Comparison of ENCODE assay signal across 13 cellular contexts in the genomic region with DNA sequence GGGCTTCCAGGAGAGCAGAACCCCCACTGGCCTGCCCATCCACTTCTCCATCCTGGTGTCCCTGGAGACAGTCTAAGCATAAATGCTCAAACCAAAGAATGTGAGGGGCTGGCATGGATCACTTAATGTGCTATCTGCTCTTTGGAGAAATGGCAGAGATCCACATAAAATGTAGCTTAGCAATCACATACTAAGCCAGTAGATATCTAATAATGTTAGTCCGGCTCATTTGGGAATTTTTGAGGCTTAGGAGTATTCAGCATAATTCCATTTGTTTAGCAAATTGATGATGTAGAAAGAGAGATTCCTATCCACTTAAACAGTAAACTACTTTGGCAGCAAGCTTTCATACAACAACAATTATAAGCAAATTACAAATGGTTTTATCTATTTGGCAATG.
DNase-seq lines count a peak whose midpoint lies in the region; ATAC-seq and TF ChIP-seq lines count a peak whose summit lies in the region.
"Had no signal": no experiment of that assay in that cellular context is flagged by ENCODE, and none has a peak within 500 bp of the region (broad histone marks: within the 10 kb centered on the region; RNA-seq: fewer than 3 reads in every experiment).

No MANE protein-coding gene starts in this region.

- intact Hi-C loops in IMR-90 (cut with micrococcal nuclease), result loop anchor here (2.0 to 5.0 kb wide), 3 partner anchors 56 to 201 kb away; a partner anchor contains a TSS
- intact Hi-C loops in dorsolateral prefrontal cortex (cut with DNase I), result no loop called here
- intact Hi-C loops in lower lobe of right lung (cut with DNase I), result no loop called here

- in situ Hi-C loops in IMR-90 (cut with MboI; ENCODE audit: low sequenced_read_pairs), result loop anchor here (5.0 kb wide), 1 partner anchor 89 kb away; a partner anchor contains a TSS

- TF ChIP-seq POLR2A in IMR-90 (IDR thresholded peaks at IDR 0.05; ENCODE audit: low read depth, low read length), result no peak

- H3K9ac ChIP-seq in IMR-90 (ENCODE audit: low read depth, low read length), result no peak overlapping the region

- H4K91ac ChIP-seq in IMR-90 (ENCODE audit: insufficient read depth, low read depth, low read length), result peak overlapping the region; percentile 80

- ATAC-seq in IMR-90 (ENCODE audit: low read depth) (peak; percentile 66), lower lobe of right lung (no peak), thoracic aorta (ENCODE audit: insufficient number of reproducible peaks, low FRiP score, low read depth) (no peak), HG02798 (IDR thresholded peaks at IDR 0.05; ENCODE audit: poor library complexity, unreplicated experiment) (no peak), HG03469 (IDR thresholded peaks at IDR 0.05; ENCODE audit: unreplicated experiment) (no peak)

- H3K56ac ChIP-seq in IMR-90 (ENCODE audit: extremely low read depth, insufficient read depth, low read length), result no peak overlapping the region

- peak overlapping the region; percentile 78 for H2AK9ac ChIP-seq in IMR-90 (replicated peaks; ENCODE audit: low read depth, low read length, poor library complexity)

- H3K4me1 ChIP-seq in IMR-90 (ENCODE audit: control insufficient read depth, insufficient read depth, low read length), result peaks cover 21% of the 10 kb centered on the region
- H3K4me1 ChIP-seq in lower lobe of right lung, result no peaks in the 10 kb centered on the region
- peaks cover 13 to 55% of the 10 kb centered on the region in 2 donors for H3K4me1 ChIP-seq in thoracic aorta (ENCODE audit: control insufficient read depth in 1 of 2, low read depth in 2 of 2)
- H3K4me1 ChIP-seq: prostate gland had no signal

- H3K4me3 ChIP-seq in IMR-90 (ENCODE audit: insufficient read depth, low read depth, low read length) (no peak overlapping the region), dorsolateral prefrontal cortex (no peak overlapping the region), lower lobe of right lung (no peak overlapping the region), thoracic aorta (no peak overlapping the region)
- H3K4me3 ChIP-seq: prostate gland had no signal

- peak overlapping the region; percentile 72 for H3K14ac ChIP-seq in IMR-90 (replicated peaks; ENCODE audit: low read depth, low read length)

- no peak for TF ChIP-seq RAD21 in IMR-90 (IDR thresholded peaks at IDR 0.05; ENCODE audit: low read length)

- peak overlapping the region; percentile 14 to 63; a peak in 3 of 4 replicates for H4K8ac ChIP-seq in IMR-90 (ENCODE audit: low read depth in 2 of 2, low read length in 2 of 2)

- no TSS peak for BruUV-seq in IMR-90 (replicated peaks; lab: Mats Ljungman, UMichigan)

- peak overlapping the region; percentile 60 for H3K4me2 ChIP-seq in IMR-90 (ENCODE audit: low read depth, low read length)

- H3K79me1 ChIP-seq in IMR-90 (ENCODE audit: low read depth in 1 of 2, low read length in 2 of 2), result peaks cover 0 to 5% of the 10 kb centered on the region in 2 experiments; a peak in 1 of 4 replicates

- H3K18ac ChIP-seq in IMR-90 (ENCODE audit: low read depth, low read length), result peak overlapping the region; percentile 29

- H3K23ac ChIP-seq in IMR-90 (ENCODE audit: low read depth, low read length), result peak overlapping the region; percentile 59

- H3K36me3 ChIP-seq in IMR-90 (ENCODE audit: control insufficient read depth, insufficient read depth, low read length), result no peaks in the 10 kb centered on the region
- no peaks in the 10 kb centered on the region for H3K36me3 ChIP-seq in lower lobe of right lung
- no peaks in the 10 kb centered on the region for H3K36me3 ChIP-seq in thoracic aorta
- H3K36me3 ChIP-seq: prostate gland had no signal

- peak overlapping the region; percentile 51 for H2AK5ac ChIP-seq in IMR-90 (ENCODE audit: low read depth, low read length)

- peak overlapping the region; percentile 84 for H2BK5ac ChIP-seq in IMR-90 (ENCODE audit: low read depth, low read length, poor library complexity, severe bottlenecking)

- DNase-seq in IMR-90 (peak; percentile 82), dorsolateral prefrontal cortex (no peak), lower lobe of right lung (no peak), thoracic aorta (ENCODE audit: low spot score) (no peak), cortex of kidney (lab: John Stamatoyannopoulos, UW) (no peak), activated gamma-delta T cell treated with Interleukin-2 at 50 U/mL for 16 hours (no peak)
- DNase-seq: activated CD8-positive, alpha-beta memory T cell treated with anti-CD3 and anti-CD28 coated beads, Interleukin-2, amount 50 U/mL, for 48 hours; GF-D8; MM.1S; stimulated activated naive CD4-positive, alpha-beta T cell treated with Interleukin-2 at 50 U/mL for 16 hours had no signal

- CTCF ChIA-PET in IMR-90 (lab: Yijun Ruan, JAX), result interaction anchor here (1.2 to 2.4 kb wide), 2 partner anchors 58 to 61 kb away, joined by 3 to 7 read pairs; no protein-coding TSS in a partner anchor

- peak overlapping the region; percentile 1 for H4K5ac ChIP-seq in IMR-90 (ENCODE audit: low read depth, low read length)

- peak overlapping the region; percentile 79 for H2BK20ac ChIP-seq in IMR-90 (ENCODE audit: low read depth, low read length)

- POLR2A ChIA-PET in IMR-90 (lab: Charles Lee; ENCODE audit: unreplicated experiment), result no interaction called here

- peaks cover 3% of the 10 kb centered on the region; the same call in 1 of the 2 replicates for H4K20me1 ChIP-seq in IMR-90 (ENCODE audit: insufficient read depth, low read length)

- peak overlapping the region; percentile 75 for H2AFZ ChIP-seq in IMR-90 (replicated peaks; ENCODE audit: low read length, poor library complexity)

- no peaks in the 10 kb centered on the region for H3K9me3 ChIP-seq in IMR-90 (ENCODE audit: control insufficient read depth, insufficient read depth, low read length)
- H3K9me3 ChIP-seq in lower lobe of right lung, result no peaks in the 10 kb centered on the region
- H3K9me3 ChIP-seq in thoracic aorta, result no peaks in the 10 kb centered on the region
- H3K9me3 ChIP-seq: prostate gland had no signal

- peaks cover 14% of the 10 kb centered on the region for H3K9me1 ChIP-seq in IMR-90 (ENCODE audit: insufficient read depth, low read length)

- peak overlapping the region; percentile 35; the same call in 1 of the 3 replicates for H2BK15ac ChIP-seq in IMR-90 (ENCODE audit: low read depth, low read length)

- H3K27me3 ChIP-seq in IMR-90 (ENCODE audit: control insufficient read depth, insufficient read depth, low read length) (no peaks in the 10 kb centered on the region), dorsolateral prefrontal cortex (peaks cover 0 to 9% (median 0%) of the 10 kb centered on the region in 45 donors), lower lobe of right lung (ENCODE audit: low read depth) (no peaks in the 10 kb centered on the region), thoracic aorta (replicated peaks; ENCODE audit: insufficient read depth) (no peaks in the 10 kb centered on the region)

- H2BK120ac ChIP-seq in IMR-90 (ENCODE audit: low read depth, low read length), result peak overlapping the region; percentile 83

- H3K27ac ChIP-seq in IMR-90 (ENCODE audit: insufficient read depth, low read length) (peak overlapping the region; percentile 89), dorsolateral prefrontal cortex (peak overlapping the region in 39 of 59 donors; percentile 2 to 84 (median 53)), lower lobe of right lung (peak overlapping the region; percentile 21), thoracic aorta (peak overlapping the region; percentile 89)
- H3K27ac ChIP-seq: prostate gland had no signal

- H3K4ac ChIP-seq in IMR-90 (ENCODE audit: low read depth, low read length), result peak overlapping the region; percentile 81

- no CpG with 5 or more reads among the region's 1 CpG for WGBS in IMR-90 (ENCODE audit: extremely low coverage in 2 of 2, insufficient read length in 1 of 2), 2 experiments

- dilution Hi-C loops in IMR-90 (cut with HindIII; ENCODE audit: low sequenced_read_pairs, unreplicated experiment), result no loop called here

- TF ChIP-seq CTCF in IMR-90 (conservative IDR thresholded peaks at IDR 0.05; ENCODE audit: low read depth, low read length) (no peak), dorsolateral prefrontal cortex (IDR thresholded peaks at IDR 0.05 in 54 of 56, conservative IDR thresholded peaks at IDR 0.05 in 2 of 56; ENCODE audit: low read depth in 1 of 56, partially characterized antibody in 56 of 56) (no peak), lower lobe of right lung (IDR thresholded peaks at IDR 0.05) (no peak), thoracic aorta (IDR thresholded peaks at IDR 0.05) (no peak)

TF ChIP-seq in IMR-90, 13 proteins besides CTCF, POLR2A, EP300 and RAD21:
- peak; percentile 19; the same call in 1 of the 2 replicates for TF ChIP-seq MAFK (IDR thresholded peaks at IDR 0.05; ENCODE audit: low read depth, low read length)
- TF ChIP-seq MAZ (IDR thresholded peaks at IDR 0.05; ENCODE audit: borderline replicate concordance, low read depth, low read length), result no peak
- no peak for TF ChIP-seq FOS (IDR thresholded peaks at IDR 0.05; ENCODE audit: low read depth, low read length)

Comparison
In these comparisons a context has a peak if more than half of its experiments do, and no peak if none do; other contexts are left out.
1. H3K27ac ChIP-seq: peak in every context shown above with its lines; median percentile 89 in IMR-90; 89 in thoracic aorta; 53 in dorsolateral prefrontal cortex; 21 in lower lobe of right lung.